In genomic region chr6:1316482-1317220, GRCh38 we compare ENCODE assay signal across 9 cellular contexts. TPM values are rescaled to one million over a fixed set of nuclear protein-coding genes. Genes with fewer than 3 reads are reported as not detected.
A peak's percentile ranks its signal among the peaks of the same experiment; 100 is the strongest.
DNase-seq lines count a peak whose midpoint lies in the region; ATAC-seq and TF ChIP-seq lines count a peak whose summit lies in the region.
"Had no signal": no experiment of that assay in that cellular context is flagged by ENCODE, and none has a peak within 500 bp of the region (broad histone marks: within the 10 kb centered on the region; RNA-seq: fewer than 3 reads in every experiment).

No MANE protein-coding gene starts in this region.

- H3K4me1 ChIP-seq in BE2C (no peaks in the 10 kb centered on the region), HUES64 (ENCODE audit: insufficient read depth, low read length) (peaks cover 7% of the 10 kb centered on the region; the same call in 1 of the 2 replicates)

- peak overlapping the region; percentile 5 for H3K27ac Mint-ChIP-seq in dendritic cell treated with granulocyte-macrophage colony-stimulating factor and Interleukin-4, amounts not matched to agents 40 ng/mL and 50 ng/mL, for 4 days
- H3K27ac Mint-ChIP-seq in natural killer cell, result no peak overlapping the region

- H3K4me3 ChIP-seq in BE2C (ENCODE audit: low read depth, low read length) (peak overlapping the region; percentile 16; the same call in 1 of the 2 replicates), HUES64 (ENCODE audit: low read length) (peak overlapping the region; percentile 42)

- H3K36me3 ChIP-seq in BE2C (no peaks in the 10 kb centered on the region), HUES64 (ENCODE audit: insufficient read depth, low read length) (no peaks in the 10 kb centered on the region)

- intact Hi-C loops in dendritic cell treated with granulocyte-macrophage colony-stimulating factor and Interleukin-4, amounts not matched to agents 40 ng/mL and 50 ng/mL, for 4 days (cut with micrococcal nuclease), result no loop called here
- intact Hi-C loops in natural killer cell (cut with micrococcal nuclease) (no loop called here), sciatic nerve (cut with DNase I) (no loop called here)

- DNase-seq in BE2C (peak; percentile 31), natural killer cell (no peak), NCI-H526 treated with DMSO at 0.1 percent for 48 hours (lab: John Stamatoyannopoulos, UW) (no peak), sciatic nerve (ENCODE audit: low spot score) (no peak), middle frontal gyrus (ENCODE audit: extremely low spot score, low spot score) (no peak)

- no peak overlapping the region for H3K27ac ChIP-seq in HUES64 (ENCODE audit: low read depth, low read length)

- H3K27me3 ChIP-seq in BE2C (peaks cover 35% of the 10 kb centered on the region), HUES64 (ENCODE audit: insufficient read depth, low read length) (peaks cover 60% of the 10 kb centered on the region)

- peaks cover 26% of the 10 kb centered on the region for H3K4me1 Mint-ChIP-seq in dendritic cell treated with granulocyte-macrophage colony-stimulating factor and Interleukin-4, amounts not matched to agents 40 ng/mL and 50 ng/mL, for 4 days (ENCODE audit: low read depth)
- H3K4me1 Mint-ChIP-seq in natural killer cell, result peaks cover 7 to 16% of the 10 kb centered on the region in 2 donors

- 3% methylated on average over 28 of the region's 46 CpGs for WGBS in HUES64

- H3K27me3 Mint-ChIP-seq in dendritic cell treated with granulocyte-macrophage colony-stimulating factor and Interleukin-4, amounts not matched to agents 40 ng/mL and 50 ng/mL, for 4 days, result peaks cover 39% of the 10 kb centered on the region
- H3K27me3 Mint-ChIP-seq in natural killer cell (ENCODE audit: low read depth in 2 of 2), result peaks cover 33 to 34% of the 10 kb centered on the region in 2 donors

- no peak overlapping the region for H3K9ac ChIP-seq in HUES64 (ENCODE audit: low read depth, low read length)

- H3K9me3 ChIP-seq in BE2C (no peaks in the 10 kb centered on the region), HUES64 (ENCODE audit: insufficient read depth, low read depth, low read length) (no peaks in the 10 kb centered on the region)

- ATAC-seq in natural killer cell (peak in 1 of 3 donors; percentile 62), sciatic nerve (no peak), HG03045 (IDR thresholded peaks at IDR 0.05; ENCODE audit: unreplicated experiment) (no peak)

- peak overlapping the region; percentile 69 for H3K4me3 Mint-ChIP-seq in dendritic cell treated with granulocyte-macrophage colony-stimulating factor and Interleukin-4, amounts not matched to agents 40 ng/mL and 50 ng/mL, for 4 days
- peak overlapping the region; percentile 9 for H3K4me3 Mint-ChIP-seq in natural killer cell

- H3K36me3 Mint-ChIP-seq in dendritic cell treated with granulocyte-macrophage colony-stimulating factor and Interleukin-4, amounts not matched to agents 40 ng/mL and 50 ng/mL, for 4 days (ENCODE audit: low read depth), result peaks cover 17% of the 10 kb centered on the region
- no peaks in the 10 kb centered on the region for H3K36me3 Mint-ChIP-seq in natural killer cell

- no peak for TF ChIP-seq CTCF in BE2C (IDR thresholded peaks at IDR 0.05; ENCODE audit: low read depth, low read length)
- TF ChIP-seq CTCF in natural killer cell (IDR thresholded peaks at IDR 0.05), result no peak

- no peaks in the 10 kb centered on the region for H3K9me3 Mint-ChIP-seq in dendritic cell treated with granulocyte-macrophage colony-stimulating factor and Interleukin-4, amounts not matched to agents 40 ng/mL and 50 ng/mL, for 4 days
- H3K9me3 Mint-ChIP-seq in natural killer cell, result no peaks in the 10 kb centered on the region

RNA-seq across cellular contexts. Expression of gene FOXQ1, which starts 4.8 kb away (rescaled TPM):
- polyA plus RNA-seq in BE2C (2012; ENCODE audit: insufficient read depth, insufficient read length, low read depth), result not detected
- 0.55 TPM for polyA plus RNA-seq in HUES64 (2013, experiment 1 of 2)
- polyA plus RNA-seq in HUES64 (2013, experiment 2 of 2), result 1.5 TPM
- total RNA-seq in natural killer cell, result not detected
- 1.7 TPM for total RNA-seq in sciatic nerve
- total RNA-seq: endothelial cell of umbilical vein had no signal
- polyA plus RNA-seq: endothelial cell of umbilical vein had no signal
